Comparison of ENCODE assay signal across 20 cellular contexts in genomic region chr9:134770972-134771971, GRCh38.
DNase-seq lines count a peak whose midpoint lies in the region; ATAC-seq, FAIRE-seq and TF ChIP-seq lines count a peak whose summit lies in the region.
"Had no signal": no experiment of that assay in that cellular context is flagged by ENCODE, and none has a peak within 500 bp of the region (broad histone marks: within the 10 kb centered on the region; RNA-seq: fewer than 3 reads in every experiment).

No MANE protein-coding gene starts in this region.

- H3K79me2 ChIP-seq in OCI-LY3 (ENCODE audit: low read length): no peaks in the 10 kb centered on the region

- TF ChIP-seq POLR2A in GM12892 (IDR thresholded peaks at IDR 0.05; ENCODE audit: low read depth, low read length): no peak

- H3K27me3 ChIP-seq in BLaER1: no peaks in the 10 kb centered on the region
- H3K27me3 ChIP-seq in OCI-LY3 (ENCODE audit: low read depth, low read length): peaks cover 13% of the 10 kb centered on the region; the same call in 1 of the 2 replicates
- H3K27me3 ChIP-seq in ascending aorta: no peaks in the 10 kb centered on the region
- H3K27me3 ChIP-seq in CD8-positive, alpha-beta memory T cell (ENCODE audit: insufficient read depth, low read length, poor library complexity, severe bottlenecking): no peaks in the 10 kb centered on the region
- H3K27me3 ChIP-seq: brain microvascular endothelial cell, sigmoid colon had no signal

- POLR2A ChIA-PET in CD8-positive, alpha-beta memory T cell (lab: Charles Lee): no interaction called here

- peak overlapping the region; percentile 74 for H3K9ac ChIP-seq in BLaER1
- no peak overlapping the region for H3K9ac ChIP-seq in OCI-LY3 (ENCODE audit: low read length)

- peaks cover 3 to 12% of the 10 kb centered on the region in 2 donors for H3K27me3 Mint-ChIP-seq in CD8-positive, alpha-beta memory T cell

- H4K20me1 ChIP-seq in BLaER1 (no peaks in the 10 kb centered on the region), OCI-LY3 (ENCODE audit: insufficient read depth, low read length) (no peaks in the 10 kb centered on the region)

- H3K36me3 Mint-ChIP-seq in CD8-positive, alpha-beta memory T cell: no peaks in the 10 kb centered on the region
- H3K36me3 Mint-ChIP-seq: activated naive CD4-positive, alpha-beta T cell treated with anti-CD3 and anti-CD28 coated beads, Interleukin-2, amount 10 ng/mL, durations not matched to agents 7 days and 5 days; T-cell had no signal

- peaks cover 98% of the 10 kb centered on the region for H3K4me1 ChIP-seq in BLaER1
- H3K4me1 ChIP-seq in OCI-LY3 (ENCODE audit: low read length): peaks cover 16% of the 10 kb centered on the region
- peaks cover 0 to 3% of the 10 kb centered on the region in 2 donors for H3K4me1 ChIP-seq in ascending aorta
- H3K4me1 ChIP-seq in CD8-positive, alpha-beta memory T cell (ENCODE audit: insufficient read depth, low read length): no peaks in the 10 kb centered on the region

- ATAC-seq in left cardiac atrium (peak in 1 of 2 donors; percentile 3), sciatic nerve (no peak)
- ATAC-seq: esophagus mucosa, T-cell had no signal

- FAIRE-seq in GM12892 (lab: Jason Lieb, UNC): no peak

- peak overlapping the region; percentile 56 for H3K4me3 ChIP-seq in BLaER1
- no peak overlapping the region for H3K4me3 ChIP-seq in OCI-LY3 (ENCODE audit: low read length)
- H3K4me3 ChIP-seq in ascending aorta: no peak overlapping the region
- no peak overlapping the region for H3K4me3 ChIP-seq in CD8-positive, alpha-beta memory T cell (ENCODE audit: low read length)
- H3K4me3 ChIP-seq: sigmoid colon had no signal

- H3K9me3 Mint-ChIP-seq in CD8-positive, alpha-beta memory T cell: no peaks in the 10 kb centered on the region
- H3K9me3 Mint-ChIP-seq: activated naive CD4-positive, alpha-beta T cell treated with anti-CD3 and anti-CD28 coated beads, Interleukin-2, amount 10 ng/mL, durations not matched to agents 7 days and 5 days; T-cell had no signal

- no peak overlapping the region for H3K27ac Mint-ChIP-seq in CD8-positive, alpha-beta memory T cell
- H3K27ac Mint-ChIP-seq: activated naive CD4-positive, alpha-beta T cell treated with anti-CD3 and anti-CD28 coated beads, Interleukin-2, amount 10 ng/mL, durations not matched to agents 7 days and 5 days; T-cell had no signal

- CTCF ChIA-PET in CD8-positive, alpha-beta memory T cell (lab: Charles Lee): no interaction called here

- peak overlapping the region; percentile 94 for H3K4me2 ChIP-seq in BLaER1
- H3K4me2 ChIP-seq in OCI-LY3 (ENCODE audit: low read length): peak overlapping the region; percentile 9

- no peak for TF ChIP-seq CTCF in OCI-LY3 (IDR thresholded peaks at IDR 0.05; ENCODE audit: low read depth, low read length)
- no peak for TF ChIP-seq CTCF in ascending aorta (IDR thresholded peaks at IDR 0.05)

- no peak overlapping the region for H2AFZ ChIP-seq in OCI-LY3 (ENCODE audit: low read depth, low read length)

- no peaks in the 10 kb centered on the region for H3K9me3 ChIP-seq in BLaER1
- H3K9me3 ChIP-seq in OCI-LY3 (ENCODE audit: insufficient read depth, low read length): no peaks in the 10 kb centered on the region
- H3K9me3 ChIP-seq in ascending aorta: no peaks in the 10 kb centered on the region
- H3K9me3 ChIP-seq in CD8-positive, alpha-beta memory T cell (ENCODE audit: low read length): no peaks in the 10 kb centered on the region
- H3K9me3 ChIP-seq: neutrophil, sigmoid colon had no signal

- DNase-seq in GM12892 (ENCODE audit: insufficient read length): peak; percentile 49
- DNase-seq in left cardiac atrium: peak; percentile 44
- no peak for DNase-seq in NCI-H2227 treated with DMSO at 0.1 percent for 48 hours (lab: John Stamatoyannopoulos, UW)
- no peak for DNase-seq in ascending aorta (ENCODE audit: low spot score in 2 of 2)
- no peak for DNase-seq in CD8-positive, alpha-beta memory T cell
- DNase-seq in sciatic nerve (ENCODE audit: low spot score): no peak
- DNase-seq: activated CD4-positive, CD25-positive, alpha-beta regulatory T cell treated with anti-CD3 and anti-CD28 coated beads, Interleukin-2, amount 50 U/mL, for 72 hours; activated CD8-positive, alpha-beta memory T cell treated with anti-CD3 and anti-CD28 coated beads, Interleukin-2, amount 50 U/mL, for 4 hours; activated naive CD4-positive, alpha-beta T cell treated with anti-CD3 and anti-CD28 coated beads, Interleukin-2, amount 10 ng/mL, durations not matched to agents 7 days and 5 days; brain microvascular endothelial cell; KBM-7; mesendoderm; NCI-H2171; sigmoid colon; stimulated activated CD4-positive, alpha-beta T cell treated with anti-CD3 and anti-CD28 coated beads, Interleukin-4, amount 100 ng/mL, for 4 hours; T-cell had no signal

- H3K27ac ChIP-seq in BLaER1 (peak overlapping the region; percentile 88), OCI-LY3 (ENCODE audit: low read length) (no peak overlapping the region), ascending aorta (no peak overlapping the region)
- no peak overlapping the region for H3K27ac ChIP-seq in CD8-positive, alpha-beta memory T cell (ENCODE audit: low read depth, low read length)
- H3K27ac ChIP-seq: brain microvascular endothelial cell, neutrophil, sigmoid colon had no signal

- H3K4me1 Mint-ChIP-seq in CD8-positive, alpha-beta memory T cell: no peaks in the 10 kb centered on the region
- H3K4me1 Mint-ChIP-seq: activated naive CD4-positive, alpha-beta T cell treated with anti-CD3 and anti-CD28 coated beads, Interleukin-2, amount 10 ng/mL, durations not matched to agents 7 days and 5 days had no signal

- intact Hi-C loops in left cardiac atrium (cut with DNase I) (loop anchor here in 1 of 2 donors (10.0 kb wide), 1 partner anchor 314 kb away; the partner anchor contains the start of gene OLFM1), ascending aorta (cut with DNase I) (no loop called here), sciatic nerve (cut with DNase I) (no loop called here)

- H3K36me3 ChIP-seq in BLaER1 (peaks cover 43% of the 10 kb centered on the region), OCI-LY3 (replicated peaks; ENCODE audit: low read depth, low read length) (no peaks in the 10 kb centered on the region), ascending aorta (peaks cover 41 to 67% of the 10 kb centered on the region in 2 donors)
- H3K36me3 ChIP-seq in CD8-positive, alpha-beta memory T cell (ENCODE audit: insufficient read depth, low read length): no peaks in the 10 kb centered on the region
- H3K36me3 ChIP-seq: neutrophil had no signal

- H3K4me3 Mint-ChIP-seq in CD8-positive, alpha-beta memory T cell: no peak overlapping the region
- H3K4me3 Mint-ChIP-seq: activated naive CD4-positive, alpha-beta T cell treated with anti-CD3 and anti-CD28 coated beads, Interleukin-2, amount 10 ng/mL, durations not matched to agents 7 days and 5 days; T-cell had no signal

Comparison
In these comparisons a context has a peak if more than half of its experiments do, and no peak if none do; other contexts are left out.
1. DNase-seq: peak in GM12892 (single experiment) and left cardiac atrium (single experiment); none in NCI-H2227 treated with DMSO at 0.1 percent for 48 hours (single experiment), ascending aorta (0 of 2), CD8-positive, alpha-beta memory T cell (0 of 5) and sciatic nerve (single experiment).